In genomic region chr6:111973897-111974639, GRCh38 we compare ENCODE assay signal across 9 cellular contexts.
DNase-seq lines count a peak whose midpoint lies in the region; TF ChIP-seq lines count a peak whose summit lies in the region.
"Had no signal": no experiment of that assay in that cellular context is flagged by ENCODE, and none has a peak within 500 bp of the region (broad histone marks: within the 10 kb centered on the region; RNA-seq: fewer than 3 reads in every experiment).

No MANE protein-coding gene starts in this region.

- H3K9me3 ChIP-seq in AG04450 (ENCODE audit: control insufficient read depth, insufficient read depth, low read length) (no peaks in the 10 kb centered on the region), HEK293 (ENCODE audit: control insufficient read depth, insufficient read depth, low read depth, low read length) (no peaks in the 10 kb centered on the region), muscle layer of duodenum (ENCODE audit: control insufficient read depth in 1 of 2, low read length in 2 of 2) (no peaks in the 10 kb centered on the region)

- H3K36me3 ChIP-seq in HEK293 (ENCODE audit: control insufficient read depth in 2 of 2, insufficient read depth in 1 of 2, low read length in 2 of 2) (no peaks in the 10 kb centered on the region), brain microvascular endothelial cell (replicated peaks) (no peaks in the 10 kb centered on the region), muscle layer of duodenum (ENCODE audit: control insufficient read depth in 1 of 2, insufficient read depth in 2 of 2, low read length in 2 of 2) (peaks cover 0 to 16% of the 10 kb centered on the region in 2 donors)

- intact Hi-C loops in posterior cingulate gyrus (cut with DNase I): no loop called here
- intact Hi-C loops in activated T-helper 1 cell treated with anti-CD3 and anti-CD28 coated beads, Interleukin-12 subunit alpha, Interleukin-12 subunit beta, Interleukin-2, Interleukin-4 antibody, amounts not matched to agents 30 ng/mL and 10 ng/mL and 1 ng/mL, durations not matched to agents 14 hours and 24 hours and 36 hours (cut with micrococcal nuclease): loop anchor here (1.0 to 2.0 kb wide), 11 partner anchors 11 to 215 kb away; partner anchors contain the start of gene FYN

- H3K36me3 Mint-ChIP-seq in activated T-helper 1 cell treated with anti-CD3 and anti-CD28 coated beads, Interleukin-12 subunit alpha, Interleukin-12 subunit beta, Interleukin-2, Interleukin-4 antibody, amounts not matched to agents 30 ng/mL and 10 ng/mL and 1 ng/mL, durations not matched to agents 14 hours and 24 hours and 36 hours (ENCODE audit: low read depth): peaks cover 2% of the 10 kb centered on the region

- no peak for TF ChIP-seq CTCF in AG04450 (IDR thresholded peaks at IDR 0.05; ENCODE audit: low read depth, low read length)
- no peak for TF ChIP-seq CTCF in HEK293 (tag by site-specific recombination; IDR thresholded peaks at IDR 0.05)
- no peak for TF ChIP-seq CTCF in brain microvascular endothelial cell (IDR thresholded peaks at IDR 0.05; ENCODE audit: low read depth, low read length, missing control alignments)

- no peaks in the 10 kb centered on the region for H3K27me3 Mint-ChIP-seq in activated T-helper 1 cell treated with anti-CD3 and anti-CD28 coated beads, Interleukin-12 subunit alpha, Interleukin-12 subunit beta, Interleukin-2, Interleukin-4 antibody, amounts not matched to agents 30 ng/mL and 10 ng/mL and 1 ng/mL, durations not matched to agents 14 hours and 24 hours and 36 hours (ENCODE audit: insufficient read depth)

- H3K27ac ChIP-seq in AG04450 (ENCODE audit: low read depth, low read length) (peak overlapping the region; percentile 100), HEK293 (ENCODE audit: extremely low read depth, low read depth, low read length) (no peak overlapping the region), brain microvascular endothelial cell (peak overlapping the region; percentile 98), muscle layer of duodenum (ENCODE audit: low read length) (peak overlapping the region; percentile 68)

- CTCF ChIA-PET in AG04450 (lab: Charles Lee): interaction anchor here (1.1 kb wide), 2 partner anchors 69 to 214 kb away, joined by 3 read pairs; no protein-coding TSS in a partner anchor
- CTCF ChIA-PET in HEK293 (lab: Yijun Ruan, JAX): interaction anchor here (0.8 to 2.0 kb wide), 14 partner anchors 9 to 264 kb away, joined by 3 to 6 read pairs (median 3); partner anchors contain the start of gene FYN

- H3K27me3 ChIP-seq in AG04450 (ENCODE audit: control insufficient read depth, insufficient read depth, low read length) (no peaks in the 10 kb centered on the region), brain microvascular endothelial cell (replicated peaks) (no peaks in the 10 kb centered on the region), muscle layer of duodenum (ENCODE audit: low read depth, low read length) (no peaks in the 10 kb centered on the region)

- in situ Hi-C loops in brain microvascular endothelial cell (cut with HindIII; ENCODE audit: low pct_ligation_motif_present, low sequenced_read_pairs): no loop called here

- no peak overlapping the region for H3K27ac Mint-ChIP-seq in activated T-helper 1 cell treated with anti-CD3 and anti-CD28 coated beads, Interleukin-12 subunit alpha, Interleukin-12 subunit beta, Interleukin-2, Interleukin-4 antibody, amounts not matched to agents 30 ng/mL and 10 ng/mL and 1 ng/mL, durations not matched to agents 14 hours and 24 hours and 36 hours

- no peaks in the 10 kb centered on the region for H3K9me3 Mint-ChIP-seq in activated T-helper 1 cell treated with anti-CD3 and anti-CD28 coated beads, Interleukin-12 subunit alpha, Interleukin-12 subunit beta, Interleukin-2, Interleukin-4 antibody, amounts not matched to agents 30 ng/mL and 10 ng/mL and 1 ng/mL, durations not matched to agents 14 hours and 24 hours and 36 hours

- DNase-seq in AG04450 (ENCODE audit: low read depth, low spot score) (no peak), brain microvascular endothelial cell (peak; percentile 63), NCI-H2107 treated with DMSO at 0.1 percent for 48 hours (lab: John Stamatoyannopoulos, UW; ENCODE audit: unreplicated experiment) (no peak), posterior cingulate gyrus (no peak), UCSD-AML1 (lab: John Stamatoyannopoulos, UW; ENCODE audit: unreplicated experiment) (no peak)
- no peak for DNase-seq in activated T-helper 1 cell treated with anti-CD3 and anti-CD28 coated beads, Interleukin-12 subunit alpha, Interleukin-12 subunit beta, Interleukin-2, Interleukin-4 antibody, amounts not matched to agents 30 ng/mL and 10 ng/mL and 1 ng/mL, durations not matched to agents 14 hours and 24 hours and 36 hours (ENCODE audit: low spot score)
- DNase-seq: RPMI8226 had no signal

- H3K4me3 Mint-ChIP-seq in activated T-helper 1 cell treated with anti-CD3 and anti-CD28 coated beads, Interleukin-12 subunit alpha, Interleukin-12 subunit beta, Interleukin-2, Interleukin-4 antibody, amounts not matched to agents 30 ng/mL and 10 ng/mL and 1 ng/mL, durations not matched to agents 14 hours and 24 hours and 36 hours: no peak overlapping the region

- H3K4me1 ChIP-seq in HEK293 (ENCODE audit: control insufficient read depth, insufficient read depth, low read length) (peaks cover 8% of the 10 kb centered on the region), muscle layer of duodenum (ENCODE audit: control insufficient read depth in 1 of 2, insufficient read depth in 2 of 2, low read length in 2 of 2) (no peaks in the 10 kb centered on the region)

- H3K4me1 Mint-ChIP-seq in activated T-helper 1 cell treated with anti-CD3 and anti-CD28 coated beads, Interleukin-12 subunit alpha, Interleukin-12 subunit beta, Interleukin-2, Interleukin-4 antibody, amounts not matched to agents 30 ng/mL and 10 ng/mL and 1 ng/mL, durations not matched to agents 14 hours and 24 hours and 36 hours (ENCODE audit: low read depth): peaks cover 55% of the 10 kb centered on the region

- H3K4me3 ChIP-seq in AG04450 (ENCODE audit: low read depth, low read length): peak overlapping the region; percentile 10; the same call in 1 of the 2 replicates
- no peak overlapping the region for H3K4me3 ChIP-seq in HEK293 (ENCODE audit: low read depth, low read length)
- H3K4me3 ChIP-seq in brain microvascular endothelial cell (ENCODE audit: low read depth, low read length): no peak overlapping the region
- H3K4me3 ChIP-seq in muscle layer of duodenum (ENCODE audit: low read depth in 1 of 2, low read length in 2 of 2): no peak overlapping the region

- POLR2A ChIA-PET in AG04450 (lab: Yijun Ruan, JAX) (interaction anchor here (1.0 kb wide), 1 partner anchor 11 kb away, joined by 3 read pairs; no protein-coding TSS in a partner anchor), HEK293 (lab: Yijun Ruan, JAX) (interaction anchor here (1.4 kb wide), 2 partner anchors 9 to 16 kb away, joined by 3 to 5 read pairs; no protein-coding TSS in a partner anchor)

TF ChIP-seq in HEK293, 187 proteins besides CTCF, POLR2A, EP300 and RAD21:
- TF ChIP-seq ZNF221 (tag by site-specific recombination; IDR thresholded peaks at IDR 0.05; ENCODE audit: borderline replicate concordance) (no peak), MYNN (tag by site-specific recombination; IDR thresholded peaks at IDR 0.05; ENCODE audit: borderline replicate concordance) (0 out of 2 replicates have a peak, but pooled peaks have one; percentile 26), ZFHX2 (tag by site-specific recombination; conservative IDR thresholded peaks at IDR 0.05) (peak; percentile 65), ZSCAN4 (tag by site-specific recombination; IDR thresholded peaks at IDR 0.05) (peak; percentile 67), IKZF3 (tag by site-specific recombination; IDR thresholded peaks at IDR 0.05) (no peak), ZNF335 (tag by site-specific recombination; conservative IDR thresholded peaks at IDR 0.05) (peak; percentile 70), EGR2 (tag by site-specific recombination; IDR thresholded peaks at IDR 0.05; ENCODE audit: low read depth) (peak; percentile 54; the same call in 1 of the 2 replicates)
